In genomic region chr12:11672833-11673232, GRCh38 we compare ENCODE assay signal across 19 cellular contexts. TPM values are rescaled to one million over a fixed set of nuclear protein-coding genes. Genes with fewer than 3 reads are reported as not detected.
DNase-seq lines count a peak whose midpoint lies in the region; ATAC-seq, FAIRE-seq and TF ChIP-seq lines count a peak whose summit lies in the region.
"Had no signal": no experiment of that assay in that cellular context is flagged by ENCODE, and none has a peak within 500 bp of the region (broad histone marks: within the 10 kb centered on the region; RNA-seq: fewer than 3 reads in every experiment).

No MANE protein-coding gene starts in this region.

- peak overlapping the region; percentile 35 for H3K27ac ChIP-seq in endothelial cell of umbilical vein (ENCODE audit: insufficient read depth, low read depth, low read length)
- H3K27ac ChIP-seq in neutrophil: peak overlapping the region; percentile 25
- peak overlapping the region; percentile 48 to 61 for H3K27ac ChIP-seq in tibial artery
- H3K27ac ChIP-seq: BLaER1, parathyroid adenoma had no signal

- no peaks in the 10 kb centered on the region for H3K9me3 Mint-ChIP-seq in activated CD4-positive, alpha-beta T cell treated with anti-CD3 and anti-CD28 coated beads, Interleukin-2, amount 10 ng/mL, durations not matched to agents 24 days and 14 days

- no peaks in the 10 kb centered on the region for H3K9me1 ChIP-seq in endothelial cell of umbilical vein (replicated peaks; ENCODE audit: control insufficient read depth, extremely low read depth, insufficient read depth, low read length)

- no TSS peak for BruUV-seq in endothelial cell of umbilical vein (replicated peaks; lab: Mats Ljungman, UMichigan)

- H3K27ac Mint-ChIP-seq in activated CD4-positive, alpha-beta T cell treated with anti-CD3 and anti-CD28 coated beads, Interleukin-2, amount 10 ng/mL, durations not matched to agents 24 days and 14 days: peak overlapping the region; percentile 16

- no peak overlapping the region for H3K9ac ChIP-seq in endothelial cell of umbilical vein (replicated peaks; ENCODE audit: extremely low read depth, insufficient read depth, low read length)
- H3K9ac ChIP-seq: BLaER1, parathyroid adenoma had no signal

- peaks cover 23% of the 10 kb centered on the region for H3K36me3 Mint-ChIP-seq in activated CD4-positive, alpha-beta T cell treated with anti-CD3 and anti-CD28 coated beads, Interleukin-2, amount 10 ng/mL, durations not matched to agents 24 days and 14 days (ENCODE audit: low read depth)

- no peak overlapping the region for H2AFZ ChIP-seq in endothelial cell of umbilical vein (ENCODE audit: low read depth, low read length)
- H2AFZ ChIP-seq: parathyroid adenoma had no signal

- no peaks in the 10 kb centered on the region for H3K27me3 Mint-ChIP-seq in activated CD4-positive, alpha-beta T cell treated with anti-CD3 and anti-CD28 coated beads, Interleukin-2, amount 10 ng/mL, durations not matched to agents 24 days and 14 days

- TF ChIP-seq CTCF in endothelial cell of umbilical vein (IDR thresholded peaks at IDR 0.05; ENCODE audit: extremely low read depth in 1 of 2, insufficient read depth in 1 of 2, low read depth in 1 of 2, low read length in 2 of 2): no peak
- TF ChIP-seq CTCF in neutrophil (IDR thresholded peaks at IDR 0.05): no peak
- no peak for TF ChIP-seq CTCF in tibial artery (IDR thresholded peaks at IDR 0.05)

- no peak for DNase-seq in activated CD4-positive, alpha-beta T cell treated with anti-CD3 and anti-CD28 coated beads, Interleukin-2, amount 10 ng/mL, durations not matched to agents 24 days and 14 days
- DNase-seq in activated CD4-positive, alpha-beta T cell treated with anti-CD3 and anti-CD28 coated beads, Interleukin-2, amount 50 U/mL, for 4 hours: no peak
- DNase-seq in endothelial cell of umbilical vein (ENCODE audit: low read depth, low spot score) (no peak), tibial artery (no peak), NCI-H748 treated with DMSO at 0.1 percent for 48 hours (lab: John Stamatoyannopoulos, UW) (no peak)
- DNase-seq: activated naive CD4-positive, alpha-beta T cell treated with anti-CD3 and anti-CD28 coated beads, Interleukin-2, amount 50 U/mL, for 16 hours; dorsolateral prefrontal cortex; NCI-H2171; SW 1271 had no signal

- CTCF ChIA-PET in endothelial cell of umbilical vein (lab: Charles Lee): interaction anchor here (0.9 to 2.2 kb wide), 4 partner anchors 11 to 124 kb away, joined by 3 to 9 read pairs (median 4); no protein-coding TSS in a partner anchor

- POLR2A ChIA-PET in endothelial cell of umbilical vein (lab: Charles Lee): no interaction called here

- H3K4me1 ChIP-seq in endothelial cell of umbilical vein (ENCODE audit: control insufficient read depth, extremely low read depth, insufficient read depth, low read length): peaks cover 37% of the 10 kb centered on the region
- H3K4me1 ChIP-seq in neutrophil (ENCODE audit: control insufficient read depth in 1 of 2, insufficient read depth in 1 of 2, low read depth in 1 of 2, low read length in 1 of 2): peaks cover 56 to 61% of the 10 kb centered on the region in 2 experiments
- H3K4me1 ChIP-seq in tibial artery: peaks cover 9 to 98% (median 60%) of the 10 kb centered on the region in 4 donors

- no peak for ATAC-seq in GM19467 (IDR thresholded peaks at IDR 0.05; ENCODE audit: unreplicated experiment)
- no peak for ATAC-seq in GM19023 (IDR thresholded peaks at IDR 0.05; ENCODE audit: unreplicated experiment)

- H3K36me3 ChIP-seq in endothelial cell of umbilical vein (ENCODE audit: control insufficient read depth in 2 of 2, extremely low read depth in 1 of 2, insufficient read depth in 2 of 2, low read length in 2 of 2): peaks cover 0 to 6% of the 10 kb centered on the region in 2 experiments
- H3K36me3 ChIP-seq in neutrophil: peaks cover 2% of the 10 kb centered on the region
- no peaks in the 10 kb centered on the region for H3K36me3 ChIP-seq in tibial artery

- peaks cover 53% of the 10 kb centered on the region for H3K4me1 Mint-ChIP-seq in activated CD4-positive, alpha-beta T cell treated with anti-CD3 and anti-CD28 coated beads, Interleukin-2, amount 10 ng/mL, durations not matched to agents 24 days and 14 days

- TF ChIP-seq POLR2A in endothelial cell of umbilical vein (IDR thresholded peaks at IDR 0.05; ENCODE audit: low read depth, low read length): no peak

- FAIRE-seq in endothelial cell of umbilical vein (lab: Jason Lieb, UNC): no peak
- FAIRE-seq: A204.1, frontal cortex, GM12892, HTR-8/SVneo, RCC 7860 had no signal

- H3K4me2 ChIP-seq in endothelial cell of umbilical vein (ENCODE audit: insufficient read depth, low read length): no peak overlapping the region
- H3K4me2 ChIP-seq: BLaER1 had no signal

- H3K27me3 ChIP-seq in endothelial cell of umbilical vein (ENCODE audit: control insufficient read depth in 2 of 2, insufficient read depth in 2 of 2, low read length in 2 of 2) (no peaks in the 10 kb centered on the region), neutrophil (no peaks in the 10 kb centered on the region), tibial artery (no peaks in the 10 kb centered on the region)
- H3K27me3 ChIP-seq: BLaER1, dorsolateral prefrontal cortex had no signal

- H3K9me3 ChIP-seq in endothelial cell of umbilical vein (replicated peaks; ENCODE audit: control insufficient read depth, insufficient read depth, low read length): no peaks in the 10 kb centered on the region
- H3K9me3 ChIP-seq in neutrophil: no peaks in the 10 kb centered on the region
- no peaks in the 10 kb centered on the region for H3K9me3 ChIP-seq in tibial artery
- H3K9me3 ChIP-seq: BLaER1 had no signal

- H3K79me2 ChIP-seq in endothelial cell of umbilical vein (ENCODE audit: control insufficient read depth, insufficient read depth, low read length): peaks cover 93% of the 10 kb centered on the region

- dilution Hi-C loops in endothelial cell of umbilical vein (cut with MboI; ENCODE audit: extremely low pct_ligation_motif_present, low sequenced_read_pairs): no loop called here

- H3K4me3 ChIP-seq in endothelial cell of umbilical vein (replicated peaks in 1 of 3; ENCODE audit: insufficient read depth in 1 of 3, low read depth in 1 of 3, low read length in 3 of 3) (no peak overlapping the region), neutrophil (ENCODE audit: low read depth in 1 of 2, low read length in 1 of 2) (no peak overlapping the region), tibial artery (peak overlapping the region in 1 of 2 donors; percentile 6)
- H3K4me3 ChIP-seq: BLaER1 had no signal

- peaks cover 6% of the 10 kb centered on the region for H4K20me1 ChIP-seq in endothelial cell of umbilical vein (replicated peaks; ENCODE audit: control insufficient read depth, extremely low read depth, insufficient read depth, low read length)

- no peak overlapping the region for H3K4me3 Mint-ChIP-seq in activated CD4-positive, alpha-beta T cell treated with anti-CD3 and anti-CD28 coated beads, Interleukin-2, amount 10 ng/mL, durations not matched to agents 24 days and 14 days

- intact Hi-C loops in activated CD4-positive, alpha-beta T cell treated with anti-CD3 and anti-CD28 coated beads, Interleukin-2, amount 10 ng/mL, durations not matched to agents 24 days and 14 days (cut with micrococcal nuclease): no loop called here
- intact Hi-C loops in endothelial cell of umbilical vein (cut with micrococcal nuclease) (no loop called here), tibial artery (cut with DNase I; ENCODE audit: low total_unique reads) (no loop called here)

TF ChIP-seq in endothelial cell of umbilical vein, 7 proteins besides CTCF, POLR2A, EP300 and RAD21:
- TF ChIP-seq EZH2 (IDR thresholded peaks at IDR 0.05; ENCODE audit: borderline replicate concordance, low read depth, low read length, severe bottlenecking) (no peak), GATA2 (IDR thresholded peaks at IDR 0.05; ENCODE audit: insufficient read depth, insufficient read length, low read depth, low read length) (no peak), POLR2AphosphoS5 (IDR thresholded peaks at IDR 0.05; ENCODE audit: insufficient read depth, low read depth, low read length) (no peak), JUN (IDR thresholded peaks at IDR 0.05; ENCODE audit: borderline replicate concordance, insufficient read depth, insufficient read length, low read depth) (no peak), MAX (IDR thresholded peaks at IDR 0.05; ENCODE audit: insufficient read depth, insufficient read length) (no peak), MYC (IDR thresholded peaks at IDR 0.05; ENCODE audit: low read depth, low read length) (no peak), FOS (IDR thresholded peaks at IDR 0.05; ENCODE audit: borderline replicate concordance, insufficient read depth, low read length) (no peak)

RNA-seq across cellular contexts. Expression of gene ETV6, which starts 23.4 kb away (rescaled TPM):
- total RNA-seq in activated CD4-positive, alpha-beta T cell treated with anti-CD3 and anti-CD28 coated beads, Interleukin-2, amount 10 ng/mL, durations not matched to agents 24 days and 14 days: 114 and 119 TPM in 2 replicates
- 56.1 and 57.1 TPM in 2 replicates for total RNA-seq in endothelial cell of umbilical vein
- polyA plus RNA-seq in endothelial cell of umbilical vein: 13.4 and 15.9 TPM in 2 replicates
- polyA plus RNA-seq in endothelial cell of umbilical vein (2011; cell fraction: cytosol; rRNA removed): 12.6 and 13.4 TPM in 2 replicates
- polyA plus RNA-seq in endothelial cell of umbilical vein (2011; cell fraction: nucleus; rRNA removed): 76.2 and 88.8 TPM in 2 replicates
- polyA plus RNA-seq in endothelial cell of umbilical vein (2012): 14.9 and 18.7 TPM in 2 replicates
- polyA minus RNA-seq in endothelial cell of umbilical vein: 44.6 and 47.9 TPM in 2 replicates
- 5.8 TPM for polyA minus RNA-seq in endothelial cell of umbilical vein (2011; cell fraction: cytosol; rRNA and poly(A)+ RNA removed)
- 104 and 139 TPM in 2 replicates for polyA minus RNA-seq in endothelial cell of umbilical vein (2011; cell fraction: nucleus; rRNA and poly(A)+ RNA removed)
